ENCODE assay signal across 8 cellular contexts in the genomic region with DNA sequence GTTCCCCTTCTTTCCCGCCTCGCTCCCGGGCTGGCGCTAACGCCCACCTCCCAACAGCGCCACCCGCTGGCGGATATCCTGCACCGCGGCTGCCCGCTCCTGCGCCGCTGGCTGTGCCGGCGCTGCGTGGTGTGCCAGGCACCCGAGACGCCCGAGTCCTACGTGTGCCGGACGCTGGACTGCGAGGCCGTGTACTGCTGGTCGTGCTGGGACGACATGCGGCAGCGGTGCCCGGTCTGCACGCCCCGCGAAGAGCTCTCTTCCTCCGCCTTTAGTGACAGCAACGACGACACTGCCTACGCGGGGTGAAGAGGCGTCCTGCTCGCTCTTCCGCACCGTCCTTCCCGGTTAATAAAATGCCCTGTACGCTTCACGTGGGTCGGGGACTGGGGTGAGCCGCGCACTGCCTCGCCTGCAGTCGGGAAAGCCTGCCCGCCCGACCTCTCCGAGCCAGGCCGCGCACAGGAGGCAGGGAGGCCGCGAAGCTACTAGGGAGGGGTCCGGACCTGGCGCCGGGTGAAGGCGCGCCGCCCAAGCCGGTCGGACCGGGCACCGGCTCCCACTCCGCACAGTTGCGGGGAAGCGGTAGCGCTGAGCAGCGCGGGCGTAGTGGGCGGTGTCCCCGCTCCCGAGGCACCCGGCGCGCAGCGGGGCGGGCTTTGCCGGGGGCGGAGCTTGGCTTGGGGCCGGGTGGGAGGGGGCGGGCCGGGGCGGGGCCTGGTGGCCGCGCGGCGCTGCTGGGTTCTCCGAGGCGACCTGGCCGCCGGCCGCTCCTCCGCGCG. TPM values are rescaled to one million over a fixed set of nuclear protein-coding genes. Genes with fewer than 3 reads are reported as not detected.
DNase-seq lines count a peak whose midpoint lies in the region; ATAC-seq and TF ChIP-seq lines count a peak whose summit lies in the region.

A gene with protein sequence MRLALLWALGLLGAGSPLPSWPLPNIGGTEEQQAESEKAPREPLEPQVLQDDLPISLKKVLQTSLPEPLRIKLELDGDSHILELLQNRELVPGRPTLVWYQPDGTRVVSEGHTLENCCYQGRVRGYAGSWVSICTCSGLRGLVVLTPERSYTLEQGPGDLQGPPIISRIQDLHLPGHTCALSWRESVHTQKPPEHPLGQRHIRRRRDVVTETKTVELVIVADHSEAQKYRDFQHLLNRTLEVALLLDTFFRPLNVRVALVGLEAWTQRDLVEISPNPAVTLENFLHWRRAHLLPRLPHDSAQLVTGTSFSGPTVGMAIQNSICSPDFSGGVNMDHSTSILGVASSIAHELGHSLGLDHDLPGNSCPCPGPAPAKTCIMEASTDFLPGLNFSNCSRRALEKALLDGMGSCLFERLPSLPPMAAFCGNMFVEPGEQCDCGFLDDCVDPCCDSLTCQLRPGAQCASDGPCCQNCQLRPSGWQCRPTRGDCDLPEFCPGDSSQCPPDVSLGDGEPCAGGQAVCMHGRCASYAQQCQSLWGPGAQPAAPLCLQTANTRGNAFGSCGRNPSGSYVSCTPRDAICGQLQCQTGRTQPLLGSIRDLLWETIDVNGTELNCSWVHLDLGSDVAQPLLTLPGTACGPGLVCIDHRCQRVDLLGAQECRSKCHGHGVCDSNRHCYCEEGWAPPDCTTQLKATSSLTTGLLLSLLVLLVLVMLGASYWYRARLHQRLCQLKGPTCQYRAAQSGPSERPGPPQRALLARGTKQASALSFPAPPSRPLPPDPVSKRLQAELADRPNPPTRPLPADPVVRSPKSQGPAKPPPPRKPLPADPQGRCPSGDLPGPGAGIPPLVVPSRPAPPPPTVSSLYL (plus strand): TSS at position 757 of the 782 bp plus-strand sequence. CDS start 71 bp downstream, outside the sequence.

- H3K36me3 ChIP-seq in parathyroid adenoma (ENCODE audit: control insufficient read depth, insufficient read depth, low read length) (no peaks in the 10 kb centered on the region), tibial artery (peaks cover 5 to 26% (median 22%) of the 10 kb centered on the region in 3 donors)

- H2AFZ ChIP-seq in parathyroid adenoma = peak within 1 kb of the TSS; percentile 68

- intact Hi-C loops in Right ventricle myocardium inferior (cut with DNase I) (loop anchor here (2.0 kb wide), 1 partner anchor 80 kb away; the partner anchor contains the start of gene SHC1), tibial artery (cut with DNase I; ENCODE audit: low total_unique reads) (no loop called here)

- peak within 1 kb of the TSS; percentile 21 for H3K9ac ChIP-seq in parathyroid adenoma

- H3K9me3 Mint-ChIP-seq in activated naive CD8-positive, alpha-beta T cell treated with anti-CD3 and anti-CD28 coated beads for 36 hours = no peaks in the 10 kb centered on the region

- H3K27ac Mint-ChIP-seq in activated naive CD8-positive, alpha-beta T cell treated with anti-CD3 and anti-CD28 coated beads for 36 hours = peak within 1 kb of the TSS; percentile 66

- H3K27me3 ChIP-seq in parathyroid adenoma (ENCODE audit: control insufficient read depth, insufficient read depth, low read length) = no peaks in the 10 kb centered on the region
- H3K27me3 ChIP-seq in tibial artery = no peaks in the 10 kb centered on the region

- H3K79me2 ChIP-seq in parathyroid adenoma = no peaks in the 10 kb centered on the region

- peak within 1 kb of the TSS; percentile 66 for H3K27ac ChIP-seq in parathyroid adenoma
- peak within 1 kb of the TSS; percentile 72 to 91 for H3K27ac ChIP-seq in tibial artery

- H3K4me1 Mint-ChIP-seq in activated naive CD8-positive, alpha-beta T cell treated with anti-CD3 and anti-CD28 coated beads for 36 hours = peaks cover 21% of the 10 kb centered on the region

- H3K4me1 ChIP-seq in parathyroid adenoma (no peaks in the 10 kb centered on the region), tibial artery (peaks cover 6 to 30% (median 22%) of the 10 kb centered on the region in 4 donors)

- peak; percentile 95 for DNase-seq in DMS53 (lab: John Stamatoyannopoulos, UW)
- DNase-seq in LoVo (ENCODE audit: low spot score) = peak; percentile 87
- peak; percentile 87 for DNase-seq in SKM-1 treated with dmso at 0.1 percent for 144 hours (lab: John Stamatoyannopoulos, UW; ENCODE audit: unreplicated experiment)
- peak; percentile 83 for DNase-seq in activated naive CD8-positive, alpha-beta T cell treated with anti-CD3 and anti-CD28 coated beads for 36 hours
- peak; percentile 93 for DNase-seq in Right ventricle myocardium inferior (ENCODE audit: missing footprints)
- DNase-seq in tibial artery = peak; percentile 76 to 91

- no peaks in the 10 kb centered on the region for H3K27me3 Mint-ChIP-seq in activated naive CD8-positive, alpha-beta T cell treated with anti-CD3 and anti-CD28 coated beads for 36 hours

- peak within 1 kb of the TSS; percentile 98 for H3K4me2 ChIP-seq in parathyroid adenoma (ENCODE audit: low read length)

- peak within 1 kb of the TSS; percentile 82 for H3K4me3 ChIP-seq in parathyroid adenoma (ENCODE audit: low read depth, low read length)
- peak within 1 kb of the TSS; percentile 68 to 71 for H3K4me3 ChIP-seq in tibial artery

- TF ChIP-seq CTCF in parathyroid adenoma (IDR thresholded peaks at IDR 0.05) (peak; percentile 60), tibial artery (IDR thresholded peaks at IDR 0.05) (peak; percentile 86 to 92)

- ATAC-seq in GM21723 (IDR thresholded peaks at IDR 0.05; ENCODE audit: unreplicated experiment) (peak; percentile 65), Right ventricle myocardium inferior (peak; percentile 89)

- H3K36me3 Mint-ChIP-seq in activated naive CD8-positive, alpha-beta T cell treated with anti-CD3 and anti-CD28 coated beads for 36 hours = no peaks in the 10 kb centered on the region

- peak within 1 kb of the TSS; percentile 82 for H3K4me3 Mint-ChIP-seq in activated naive CD8-positive, alpha-beta T cell treated with anti-CD3 and anti-CD28 coated beads for 36 hours

- no peaks in the 10 kb centered on the region for H3K9me3 ChIP-seq in parathyroid adenoma (ENCODE audit: control insufficient read depth, low read length)
- no peaks in the 10 kb centered on the region for H3K9me3 ChIP-seq in tibial artery

RNA-seq across cellular contexts. Expression of the gene that starts here (rescaled TPM):
- 10 to 100 TPM; 31.6 to 32.5 TPM for total RNA-seq in activated naive CD8-positive, alpha-beta T cell treated with anti-CD3 and anti-CD28 coated beads for 36 hours
- 101 TPM for total RNA-seq in Right ventricle myocardium inferior

Comparison
In these comparisons a context has a peak if more than half of its experiments do, and no peak if none do; other contexts are left out.
1. Peak in every context shown above with its lines: DNase-seq, ATAC-seq, H3K4me3 ChIP-seq and H3K27ac ChIP-seq.